18 cellular contexts compared by ENCODE assay signal in genomic region chr16:10679921-10680320, GRCh38. TPM values are rescaled to one million over a fixed set of nuclear protein-coding genes. Genes with fewer than 3 reads are reported as not detected.
DNase-seq lines count a peak whose midpoint lies in the region; ATAC-seq and TF ChIP-seq lines count a peak whose summit lies in the region.
"Had no signal": no experiment of that assay in that cellular context is flagged by ENCODE, and none has a peak within 500 bp of the region (broad histone marks: within the 10 kb centered on the region; RNA-seq: fewer than 3 reads in every experiment).

No MANE protein-coding gene starts in this region.

- no peak overlapping the region for H3K4me3 ChIP-seq in PC-3 (ENCODE audit: low read length)
- H3K4me3 ChIP-seq: A549 had no signal

- ATAC-seq in PC-3: no peak
- ATAC-seq: A549; CD8-positive, alpha-beta T cell had no signal

- H2AFZ ChIP-seq in PC-3 (ENCODE audit: low read length): no peak overlapping the region

- H3K9ac ChIP-seq in PC-3 (ENCODE audit: low read length): no peak overlapping the region

- no TSS peak for BruUV-seq in PC-3 (replicated peaks; lab: Mats Ljungman, UMichigan)

- H3K79me2 ChIP-seq in PC-3 (ENCODE audit: low read length): no peaks in the 10 kb centered on the region

- H3F3A ChIP-seq in PC-3 (ENCODE audit: low read length, unreplicated experiment): no peaks in the 10 kb centered on the region

- peak; percentile 13 for DNase-seq in NCI-H1694 treated with DMSO at 0.1 percent for 48 hours (lab: John Stamatoyannopoulos, UW)
- DNase-seq in NCI-H1694 (lab: John Stamatoyannopoulos, UW): no peak
- peak; percentile 67 for DNase-seq in NCI-H2171 (lab: John Stamatoyannopoulos, UW)
- peak; percentile 30 for DNase-seq in mesenteric fat pad (ENCODE audit: low spot score)
- no peak for DNase-seq in PC-3
- DNase-seq in GM19240 (ENCODE audit: insufficient read length, low spot score): no peak
- no peak for DNase-seq in activated CD4-positive, alpha-beta T cell treated with anti-CD3 and anti-CD28 coated beads, Interleukin-2, amount 50 U/mL, for 48 hours
- DNase-seq: AML-193; Calu3; CD8-positive, alpha-beta T cell; DMS79; GF-D8; H9; IMR-90 had no signal

- H3K9me3 ChIP-seq in PC-3 (ENCODE audit: low read length): no peaks in the 10 kb centered on the region
- H3K9me3 ChIP-seq: A549 had no signal

- intact Hi-C loops in PC-3 (cut with micrococcal nuclease): no loop called here

- TF ChIP-seq CTCF in PC-3 (conservative IDR thresholded peaks at IDR 0.05; ENCODE audit: low read depth, low read length): no peak

- CTCF ChIA-PET in PC-3 (lab: Charles Lee): no interaction called here

- peaks cover 10% of the 10 kb centered on the region; the same call in 1 of the 2 replicates for H3K27me3 ChIP-seq in PC-3 (ENCODE audit: low read length)

- no peak overlapping the region for H3K4me2 ChIP-seq in PC-3 (ENCODE audit: low read length)
- H3K4me2 ChIP-seq: A549 had no signal

- H3K4me1 ChIP-seq in PC-3 (ENCODE audit: insufficient read depth, low read length): no peaks in the 10 kb centered on the region
- H3K4me1 ChIP-seq: A549 had no signal

- POLR2A ChIA-PET in PC-3 (lab: Charles Lee; ENCODE audit: unreplicated experiment): no interaction called here

- H4K20me1 ChIP-seq in PC-3 (ENCODE audit: low read length): no peaks in the 10 kb centered on the region

- H3K36me3 ChIP-seq in PC-3 (ENCODE audit: low read depth, low read length): no peaks in the 10 kb centered on the region

- H3K27ac ChIP-seq in PC-3 (ENCODE audit: low read length): no peak overlapping the region
- H3K27ac ChIP-seq: 22Rv1, A549 had no signal

- no peaks in the 10 kb centered on the region for H3K9me2 ChIP-seq in PC-3 (replicated peaks; ENCODE audit: low read length)

RNA-seq across cellular contexts. Expression of gene TEKT5, which starts 14.8 kb away (rescaled TPM):
- total RNA-seq in mesenteric fat pad: not detected
- not detected in 2 replicates for total RNA-seq in PC-3 (2014; rRNA removed)
- total RNA-seq: Calu3; CD8-positive, alpha-beta T cell; Daoy; H1; IMR-90 had no signal

Comparison
In these comparisons a context has a peak if more than half of its experiments do, and no peak if none do; other contexts are left out.
1. DNase-seq: peak in NCI-H1694 treated with DMSO at 0.1 percent for 48 hours (single experiment), NCI-H2171 (single experiment) and mesenteric fat pad (single experiment); none in NCI-H1694 (single experiment), PC-3 (single experiment), GM19240 (single experiment) and activated CD4-positive, alpha-beta T cell treated with anti-CD3 and anti-CD28 coated beads, Interleukin-2, amount 50 U/mL, for 48 hours (0 of 2).